ENCODE assay signal across 19 cellular contexts in the genomic region with DNA sequence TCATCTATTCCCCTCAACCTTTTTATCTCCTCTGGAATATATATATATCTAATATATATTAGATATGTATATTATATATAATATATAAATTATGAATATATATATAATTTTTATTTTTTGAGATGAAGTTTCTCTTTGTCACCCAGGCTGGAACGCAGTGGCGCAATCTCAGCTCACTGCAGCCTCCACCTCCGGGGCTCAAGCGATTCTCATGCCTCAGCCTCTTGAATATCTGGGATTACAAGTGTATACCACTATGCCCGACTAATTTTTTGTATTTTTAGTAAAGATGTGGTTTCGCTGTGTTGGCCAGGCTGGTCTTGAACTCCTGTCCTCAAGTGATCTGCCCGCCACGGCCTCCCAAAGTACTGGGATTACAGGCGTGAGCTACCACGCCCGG. TPM values are rescaled to one million over a fixed set of nuclear protein-coding genes. Genes with fewer than 3 reads are reported as not detected.
DNase-seq lines count a peak whose midpoint lies in the region; ATAC-seq and TF ChIP-seq lines count a peak whose summit lies in the region.
"Had no signal": no experiment of that assay in that cellular context is flagged by ENCODE, and none has a peak within 500 bp of the region (broad histone marks: within the 10 kb centered on the region; RNA-seq: fewer than 3 reads in every experiment).

No MANE protein-coding gene starts in this region.

- TF ChIP-seq CTCF in DND-41 (IDR thresholded peaks at IDR 0.05; ENCODE audit: borderline replicate concordance, extremely low read depth, low read length, poor library complexity, severe bottlenecking) (no peak), omental fat pad (IDR thresholded peaks at IDR 0.05) (no peak)

- H3K27ac Mint-ChIP-seq in activated naive CD4-positive, alpha-beta T cell treated with anti-CD3 and anti-CD28 coated beads, Interleukin-2, amount 50 U/mL, for 24 hours: peak overlapping the region; percentile 1
- no peak overlapping the region for H3K27ac Mint-ChIP-seq in activated naive CD4-positive, alpha-beta T cell treated with anti-CD3 and anti-CD28 coated beads, Interleukin-2, amount 50 U/mL, for 72 hours
- H3K27ac Mint-ChIP-seq: CD8-positive, alpha-beta T cell had no signal

- H3K36me3 ChIP-seq in DND-41 (ENCODE audit: insufficient read depth, low read length): peaks cover 63% of the 10 kb centered on the region

- peak overlapping the region; percentile 98 for H3K27ac ChIP-seq in DND-41 (ENCODE audit: low read length)
- H3K27ac ChIP-seq: BLaER1 had no signal

- H3K27me3 ChIP-seq in DND-41 (ENCODE audit: insufficient read depth, low read length, poor library complexity): no peaks in the 10 kb centered on the region
- H3K27me3 ChIP-seq: BE2C, BLaER1 had no signal

- no peak for ATAC-seq in activated naive CD4-positive, alpha-beta T cell treated with anti-CD3 and anti-CD28 coated beads, Interleukin-2, amount 50 U/mL, for 72 hours
- ATAC-seq in DND-41 (ENCODE audit: insufficient read depth, low read depth) (no peak), omental fat pad (ENCODE audit: low FRiP score) (no peak)
- ATAC-seq: CD8-positive, alpha-beta T cell; GM12878 had no signal

- H3K4me3 ChIP-seq in DND-41 (ENCODE audit: low read depth in 1 of 2, low read length in 2 of 2): no peak overlapping the region
- H3K4me3 ChIP-seq: BLaER1, GM12878 had no signal

- H4K20me1 ChIP-seq in DND-41 (ENCODE audit: insufficient read depth, low read length): peaks cover 38% of the 10 kb centered on the region

- DNase-seq in activated naive CD4-positive, alpha-beta T cell treated with anti-CD3 and anti-CD28 coated beads, Interleukin-2, amount 50 U/mL, for 72 hours (ENCODE audit: low spot score in 2 of 2): no peak
- DNase-seq in DND-41: no peak
- DNase-seq in NCI-H82 treated with DMSO at 0.1 percent for 48 hours (lab: John Stamatoyannopoulos, UW; ENCODE audit: unreplicated experiment): no peak
- DNase-seq in omental fat pad (ENCODE audit: low spot score): no peak
- DNase-seq: 8988T; ACHN; BE2C; C1 segment of cervical spinal cord; Caco-2; Calu3; CD4-positive, CD25-positive, alpha-beta regulatory T cell; DMS79 treated with DMSO at 0.1 percent for 48 hours; EL; GDM1 had no signal

- H3K4me1 ChIP-seq in DND-41 (ENCODE audit: insufficient read depth, low read length): peaks cover 90% of the 10 kb centered on the region
- H3K4me1 ChIP-seq: BLaER1, Caco-2 had no signal

- no peaks in the 10 kb centered on the region for H3K9me3 ChIP-seq in DND-41 (ENCODE audit: insufficient read depth, low read length, severe bottlenecking)
- H3K9me3 ChIP-seq: BE2C, BLaER1, Caco-2 had no signal

- H3K79me2 ChIP-seq in DND-41 (ENCODE audit: insufficient read depth, low read length): peaks cover 97% of the 10 kb centered on the region

- H3K9me3 Mint-ChIP-seq in activated naive CD4-positive, alpha-beta T cell treated with anti-CD3 and anti-CD28 coated beads, Interleukin-2, amount 50 U/mL, for 24 hours: no peaks in the 10 kb centered on the region
- no peaks in the 10 kb centered on the region for H3K9me3 Mint-ChIP-seq in activated naive CD4-positive, alpha-beta T cell treated with anti-CD3 and anti-CD28 coated beads, Interleukin-2, amount 50 U/mL, for 72 hours
- H3K9me3 Mint-ChIP-seq: CD4-positive, CD25-positive, alpha-beta regulatory T cell; CD8-positive, alpha-beta T cell had no signal

- H3K27me3 Mint-ChIP-seq in activated naive CD4-positive, alpha-beta T cell treated with anti-CD3 and anti-CD28 coated beads, Interleukin-2, amount 50 U/mL, for 24 hours: no peaks in the 10 kb centered on the region
- H3K27me3 Mint-ChIP-seq: CD4-positive, CD25-positive, alpha-beta regulatory T cell had no signal

- no peak overlapping the region for H2AFZ ChIP-seq in DND-41 (ENCODE audit: low read depth, low read length)

- H3K9ac ChIP-seq in DND-41 (ENCODE audit: low read depth, low read length): no peak overlapping the region
- H3K9ac ChIP-seq: BLaER1 had no signal

- H3K4me2 ChIP-seq in DND-41 (ENCODE audit: insufficient read depth, low read length): no peak overlapping the region
- H3K4me2 ChIP-seq: BLaER1 had no signal

- H3K4me1 Mint-ChIP-seq in activated naive CD4-positive, alpha-beta T cell treated with anti-CD3 and anti-CD28 coated beads, Interleukin-2, amount 50 U/mL, for 24 hours: peaks cover 27% of the 10 kb centered on the region

- H3K36me3 Mint-ChIP-seq in activated naive CD4-positive, alpha-beta T cell treated with anti-CD3 and anti-CD28 coated beads, Interleukin-2, amount 50 U/mL, for 24 hours: no peaks in the 10 kb centered on the region
- H3K36me3 Mint-ChIP-seq in activated naive CD4-positive, alpha-beta T cell treated with anti-CD3 and anti-CD28 coated beads, Interleukin-2, amount 50 U/mL, for 72 hours: no peaks in the 10 kb centered on the region

- no peak overlapping the region for H3K4me3 Mint-ChIP-seq in activated naive CD4-positive, alpha-beta T cell treated with anti-CD3 and anti-CD28 coated beads, Interleukin-2, amount 50 U/mL, for 24 hours
- H3K4me3 Mint-ChIP-seq: CD14-positive monocyte; CD4-positive, CD25-positive, alpha-beta regulatory T cell; CD8-positive, alpha-beta T cell had no signal

RNA-seq across cellular contexts. Expression of a gene that starts 22.2 kb away (rescaled TPM):
- total RNA-seq in activated naive CD4-positive, alpha-beta T cell treated with anti-CD3 and anti-CD28 coated beads, Interleukin-2, amount 50 U/mL, for 72 hours: 10 to 100 TPM in 1 of 2 donors, 1 to 10 TPM in 1; 9.7 to 17.5 TPM
- total RNA-seq in omental fat pad: 10 to 100 TPM in 2 of 4 donors, 1 to 10 TPM in 2; 5.5 to 16.2 (median 9.8) TPM
